ENCODE assay signal across 1 cellular context in genomic region chr14:23056257-23056955, GRCh38.
TF ChIP-seq lines count a peak whose summit lies in the region.

No MANE protein-coding gene starts in this region.

TF ChIP-seq in HepG2, 621 proteins besides CTCF, POLR2A, EP300 and RAD21 (continued from another document and continues in another):
- TF ChIP-seq, protein P1, sequence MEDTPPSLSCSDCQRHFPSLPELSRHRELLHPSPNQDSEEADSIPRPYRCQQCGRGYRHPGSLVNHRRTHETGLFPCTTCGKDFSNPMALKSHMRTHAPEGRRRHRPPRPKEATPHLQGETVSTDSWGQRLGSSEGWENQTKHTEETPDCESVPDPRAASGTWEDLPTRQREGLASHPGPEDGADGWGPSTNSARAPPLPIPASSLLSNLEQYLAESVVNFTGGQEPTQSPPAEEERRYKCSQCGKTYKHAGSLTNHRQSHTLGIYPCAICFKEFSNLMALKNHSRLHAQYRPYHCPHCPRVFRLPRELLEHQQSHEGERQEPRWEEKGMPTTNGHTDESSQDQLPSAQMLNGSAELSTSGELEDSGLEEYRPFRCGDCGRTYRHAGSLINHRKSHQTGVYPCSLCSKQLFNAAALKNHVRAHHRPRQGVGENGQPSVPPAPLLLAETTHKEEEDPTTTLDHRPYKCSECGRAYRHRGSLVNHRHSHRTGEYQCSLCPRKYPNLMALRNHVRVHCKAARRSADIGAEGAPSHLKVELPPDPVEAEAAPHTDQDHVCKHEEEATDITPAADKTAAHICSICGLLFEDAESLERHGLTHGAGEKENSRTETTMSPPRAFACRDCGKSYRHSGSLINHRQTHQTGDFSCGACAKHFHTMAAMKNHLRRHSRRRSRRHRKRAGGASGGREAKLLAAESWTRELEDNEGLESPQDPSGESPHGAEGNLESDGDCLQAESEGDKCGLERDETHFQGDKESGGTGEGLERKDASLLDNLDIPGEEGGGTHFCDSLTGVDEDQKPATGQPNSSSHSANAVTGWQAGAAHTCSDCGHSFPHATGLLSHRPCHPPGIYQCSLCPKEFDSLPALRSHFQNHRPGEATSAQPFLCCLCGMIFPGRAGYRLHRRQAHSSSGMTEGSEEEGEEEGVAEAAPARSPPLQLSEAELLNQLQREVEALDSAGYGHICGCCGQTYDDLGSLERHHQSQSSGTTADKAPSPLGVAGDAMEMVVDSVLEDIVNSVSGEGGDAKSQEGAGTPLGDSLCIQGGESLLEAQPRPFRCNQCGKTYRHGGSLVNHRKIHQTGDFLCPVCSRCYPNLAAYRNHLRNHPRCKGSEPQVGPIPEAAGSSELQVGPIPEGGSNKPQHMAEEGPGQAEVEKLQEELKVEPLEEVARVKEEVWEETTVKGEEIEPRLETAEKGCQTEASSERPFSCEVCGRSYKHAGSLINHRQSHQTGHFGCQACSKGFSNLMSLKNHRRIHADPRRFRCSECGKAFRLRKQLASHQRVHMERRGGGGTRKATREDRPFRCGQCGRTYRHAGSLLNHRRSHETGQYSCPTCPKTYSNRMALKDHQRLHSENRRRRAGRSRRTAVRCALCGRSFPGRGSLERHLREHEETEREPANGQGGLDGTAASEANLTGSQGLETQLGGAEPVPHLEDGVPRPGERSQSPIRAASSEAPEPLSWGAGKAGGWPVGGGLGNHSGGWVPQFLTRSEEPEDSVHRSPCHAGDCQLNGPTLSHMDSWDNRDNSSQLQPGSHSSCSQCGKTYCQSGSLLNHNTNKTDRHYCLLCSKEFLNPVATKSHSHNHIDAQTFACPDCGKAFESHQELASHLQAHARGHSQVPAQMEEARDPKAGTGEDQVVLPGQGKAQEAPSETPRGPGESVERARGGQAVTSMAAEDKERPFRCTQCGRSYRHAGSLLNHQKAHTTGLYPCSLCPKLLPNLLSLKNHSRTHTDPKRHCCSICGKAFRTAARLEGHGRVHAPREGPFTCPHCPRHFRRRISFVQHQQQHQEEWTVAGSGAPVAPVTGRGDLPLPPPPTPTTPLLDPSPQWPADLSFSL (CRISPR knock-in tag; IDR thresholded peaks at IDR 0.05), result no peak
- TF ChIP-seq SYNCRIP (IDR thresholded peaks at IDR 0.05; ENCODE audit: insufficient read depth, low read depth, low read length) (no peak), ISL2 (CRISPR knock-in tag; IDR thresholded peaks at IDR 0.05) (no peak), ZNF7 (CRISPR knock-in tag; IDR thresholded peaks at IDR 0.05) (no peak), ZNF879 (CRISPR knock-in tag; IDR thresholded peaks at IDR 0.05) (no peak), ZNF557 (CRISPR knock-in tag; IDR thresholded peaks at IDR 0.05) (no peak), KAT8 (CRISPR knock-in tag; IDR thresholded peaks at IDR 0.05) (peak; percentile 63; the same call in 1 of the 2 replicates), TFDP1 (CRISPR knock-in tag; IDR thresholded peaks at IDR 0.05; ENCODE audit: borderline replicate concordance) (peak; percentile 67; the same call in 1 of the 2 replicates), MTF2 (CRISPR knock-in tag; IDR thresholded peaks at IDR 0.05; ENCODE audit: borderline replicate concordance) (no peak), ZNF567 (CRISPR knock-in tag; IDR thresholded peaks at IDR 0.05; ENCODE audit: borderline replicate concordance) (peak; percentile 90; the same call in 1 of the 2 replicates), NR1H2 (CRISPR knock-in tag; IDR thresholded peaks at IDR 0.05; ENCODE audit: borderline replicate concordance, low read depth) (no peak), TARDBP (CRISPR knock-in tag; IDR thresholded peaks at IDR 0.05) (peak; percentile 11; the same call in 1 of the 2 replicates), PRMT3 (CRISPR knock-in tag; IDR thresholded peaks at IDR 0.05; ENCODE audit: borderline replicate concordance, low read depth) (peak; percentile 80), RFXANK (CRISPR knock-in tag; IDR thresholded peaks at IDR 0.05) (peak; percentile 61; the same call in 1 of the 2 replicates), IKZF1 (IDR thresholded peaks at IDR 0.05) (no peak), ZMYM2 (CRISPR knock-in tag; IDR thresholded peaks at IDR 0.05) (no peak), REPIN1 (CRISPR knock-in tag; IDR thresholded peaks at IDR 0.05; ENCODE audit: borderline replicate concordance, low read depth) (peak; percentile 26; the same call in 1 of the 2 replicates), SNRNP70 (IDR thresholded peaks at IDR 0.05; ENCODE audit: low read depth, low read length) (no peak), PLRG1 (conservative IDR thresholded peaks at IDR 0.05) (no peak), RCOR2 (CRISPR knock-in tag; IDR thresholded peaks at IDR 0.05) (no peak), SMAD3 (CRISPR knock-in tag; IDR thresholded peaks at IDR 0.05) (peak; percentile 79; the same call in 1 of the 2 replicates), MED1 (CRISPR knock-in tag; IDR thresholded peaks at IDR 0.05) (no peak), U2AF1 (optimal IDR thresholded peaks at IDR 0.05; ENCODE audit: low read depth, low read length) (no peak), ELF4 (CRISPR knock-in tag; IDR thresholded peaks at IDR 0.05; ENCODE audit: borderline replicate concordance) (no peak), FOXP1 (IDR thresholded peaks at IDR 0.05) (no peak), FOXP1 (CRISPR knock-in tag; IDR thresholded peaks at IDR 0.05) (no peak), KMT2A (CRISPR knock-in tag; IDR thresholded peaks at IDR 0.05) (peak; percentile 61; the same call in 1 of the 2 replicates), PHF21A (CRISPR knock-in tag; IDR thresholded peaks at IDR 0.05) (no peak), SMYD3 (CRISPR knock-in tag; IDR thresholded peaks at IDR 0.05) (no peak), ZNF367 (CRISPR knock-in tag; IDR thresholded peaks at IDR 0.05; ENCODE audit: borderline replicate concordance) (no peak), SAFB2 (CRISPR knock-in tag; IDR thresholded peaks at IDR 0.05; ENCODE audit: borderline replicate concordance, low read depth) (no peak), ZFP36L1 (CRISPR knock-in tag; IDR thresholded peaks at IDR 0.05) (no peak), KDM3A (CRISPR knock-in tag; IDR thresholded peaks at IDR 0.05; ENCODE audit: low read depth) (no peak; the same call in 1 of the 2 replicates), TSC22D2 (CRISPR knock-in tag; IDR thresholded peaks at IDR 0.05; ENCODE audit: borderline replicate concordance) (peak; percentile 87; the same call in 1 of the 2 replicates), ZNF781 (CRISPR knock-in tag; IDR thresholded peaks at IDR 0.05; ENCODE audit: borderline replicate concordance, not compliant biosample characterization) (no peak)
- TF ChIP-seq, protein P2, sequence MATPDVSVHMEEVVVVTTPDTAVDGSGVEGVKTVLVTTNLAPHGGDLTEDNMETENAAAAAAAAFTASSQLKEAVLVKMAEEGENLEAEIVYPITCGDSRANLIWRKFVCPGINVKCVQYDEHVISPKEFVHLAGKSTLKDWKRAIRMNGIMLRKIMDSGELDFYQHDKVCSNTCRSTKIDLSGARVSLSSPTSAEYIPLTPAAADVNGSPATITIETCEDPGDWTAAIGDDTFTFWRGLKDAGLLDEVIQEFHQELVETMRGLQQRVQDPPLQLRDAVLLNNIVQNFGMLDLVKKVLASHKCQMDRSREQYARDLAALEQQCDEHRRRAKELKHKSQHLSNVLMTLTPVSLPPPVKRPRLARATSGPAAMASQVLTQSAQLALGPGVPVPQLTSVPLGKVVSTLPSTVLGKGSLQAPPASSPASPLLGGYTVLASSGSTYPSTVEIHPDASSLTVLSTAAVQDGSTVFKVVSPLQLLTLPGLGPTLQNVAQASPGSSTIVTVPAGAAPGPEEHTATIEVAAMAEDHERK (CRISPR knock-in tag; IDR thresholded peaks at IDR 0.05; ENCODE audit: low read depth), result no peak
- TF ChIP-seq, protein P3, sequence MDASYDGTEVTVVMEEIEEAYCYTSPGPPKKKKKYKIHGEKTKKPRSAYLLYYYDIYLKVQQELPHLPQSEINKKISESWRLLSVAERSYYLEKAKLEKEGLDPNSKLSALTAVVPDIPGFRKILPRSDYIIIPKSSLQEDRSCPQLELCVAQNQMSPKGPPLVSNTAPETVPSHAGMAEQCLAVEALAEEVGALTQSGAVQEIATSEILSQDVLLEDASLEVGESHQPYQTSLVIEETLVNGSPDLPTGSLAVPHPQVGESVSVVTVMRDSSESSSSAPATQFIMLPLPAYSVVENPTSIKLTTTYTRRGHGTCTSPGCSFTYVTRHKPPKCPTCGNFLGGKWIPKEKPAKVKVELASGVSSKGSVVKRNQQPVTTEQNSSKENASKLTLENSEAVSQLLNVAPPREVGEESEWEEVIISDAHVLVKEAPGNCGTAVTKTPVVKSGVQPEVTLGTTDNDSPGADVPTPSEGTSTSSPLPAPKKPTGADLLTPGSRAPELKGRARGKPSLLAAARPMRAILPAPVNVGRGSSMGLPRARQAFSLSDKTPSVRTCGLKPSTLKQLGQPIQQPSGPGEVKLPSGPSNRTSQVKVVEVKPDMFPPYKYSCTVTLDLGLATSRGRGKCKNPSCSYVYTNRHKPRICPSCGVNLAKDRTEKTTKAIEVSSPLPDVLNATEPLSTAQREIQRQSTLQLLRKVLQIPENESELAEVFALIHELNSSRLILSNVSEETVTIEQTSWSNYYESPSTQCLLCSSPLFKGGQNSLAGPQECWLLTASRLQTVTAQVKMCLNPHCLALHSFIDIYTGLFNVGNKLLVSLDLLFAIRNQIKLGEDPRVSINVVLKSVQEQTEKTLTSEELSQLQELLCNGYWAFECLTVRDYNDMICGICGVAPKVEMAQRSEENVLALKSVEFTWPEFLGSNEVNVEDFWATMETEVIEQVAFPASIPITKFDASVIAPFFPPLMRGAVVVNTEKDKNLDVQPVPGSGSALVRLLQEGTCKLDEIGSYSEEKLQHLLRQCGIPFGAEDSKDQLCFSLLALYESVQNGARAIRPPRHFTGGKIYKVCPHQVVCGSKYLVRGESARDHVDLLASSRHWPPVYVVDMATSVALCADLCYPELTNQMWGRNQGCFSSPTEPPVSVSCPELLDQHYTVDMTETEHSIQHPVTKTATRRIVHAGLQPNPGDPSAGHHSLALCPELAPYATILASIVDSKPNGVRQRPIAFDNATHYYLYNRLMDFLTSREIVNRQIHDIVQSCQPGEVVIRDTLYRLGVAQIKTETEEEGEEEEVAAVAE (CRISPR knock-in tag; IDR thresholded peaks at IDR 0.05; ENCODE audit: borderline replicate concordance), result no peak
- TF ChIP-seq, protein P4, sequence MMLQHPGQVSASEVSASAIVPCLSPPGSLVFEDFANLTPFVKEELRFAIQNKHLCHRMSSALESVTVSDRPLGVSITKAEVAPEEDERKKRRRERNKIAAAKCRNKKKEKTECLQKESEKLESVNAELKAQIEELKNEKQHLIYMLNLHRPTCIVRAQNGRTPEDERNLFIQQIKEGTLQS (CRISPR knock-in tag; IDR thresholded peaks at IDR 0.05), result no peak
- TF ChIP-seq, protein P5, sequence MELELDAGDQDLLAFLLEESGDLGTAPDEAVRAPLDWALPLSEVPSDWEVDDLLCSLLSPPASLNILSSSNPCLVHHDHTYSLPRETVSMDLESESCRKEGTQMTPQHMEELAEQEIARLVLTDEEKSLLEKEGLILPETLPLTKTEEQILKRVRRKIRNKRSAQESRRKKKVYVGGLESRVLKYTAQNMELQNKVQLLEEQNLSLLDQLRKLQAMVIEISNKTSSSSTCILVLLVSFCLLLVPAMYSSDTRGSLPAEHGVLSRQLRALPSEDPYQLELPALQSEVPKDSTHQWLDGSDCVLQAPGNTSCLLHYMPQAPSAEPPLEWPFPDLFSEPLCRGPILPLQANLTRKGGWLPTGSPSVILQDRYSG (CRISPR knock-in tag; IDR thresholded peaks at IDR 0.05), result no peak
- TF ChIP-seq, protein P6, sequence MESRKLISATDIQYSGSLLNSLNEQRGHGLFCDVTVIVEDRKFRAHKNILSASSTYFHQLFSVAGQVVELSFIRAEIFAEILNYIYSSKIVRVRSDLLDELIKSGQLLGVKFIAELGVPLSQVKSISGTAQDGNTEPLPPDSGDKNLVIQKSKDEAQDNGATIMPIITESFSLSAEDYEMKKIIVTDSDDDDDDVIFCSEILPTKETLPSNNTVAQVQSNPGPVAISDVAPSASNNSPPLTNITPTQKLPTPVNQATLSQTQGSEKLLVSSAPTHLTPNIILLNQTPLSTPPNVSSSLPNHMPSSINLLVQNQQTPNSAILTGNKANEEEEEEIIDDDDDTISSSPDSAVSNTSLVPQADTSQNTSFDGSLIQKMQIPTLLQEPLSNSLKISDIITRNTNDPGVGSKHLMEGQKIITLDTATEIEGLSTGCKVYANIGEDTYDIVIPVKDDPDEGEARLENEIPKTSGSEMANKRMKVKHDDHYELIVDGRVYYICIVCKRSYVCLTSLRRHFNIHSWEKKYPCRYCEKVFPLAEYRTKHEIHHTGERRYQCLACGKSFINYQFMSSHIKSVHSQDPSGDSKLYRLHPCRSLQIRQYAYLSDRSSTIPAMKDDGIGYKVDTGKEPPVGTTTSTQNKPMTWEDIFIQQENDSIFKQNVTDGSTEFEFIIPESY (CRISPR knock-in tag; IDR thresholded peaks at IDR 0.05), result 0 out of 2 replicates have a peak, but pooled peaks have one; percentile 57
- TF ChIP-seq, protein P7, sequence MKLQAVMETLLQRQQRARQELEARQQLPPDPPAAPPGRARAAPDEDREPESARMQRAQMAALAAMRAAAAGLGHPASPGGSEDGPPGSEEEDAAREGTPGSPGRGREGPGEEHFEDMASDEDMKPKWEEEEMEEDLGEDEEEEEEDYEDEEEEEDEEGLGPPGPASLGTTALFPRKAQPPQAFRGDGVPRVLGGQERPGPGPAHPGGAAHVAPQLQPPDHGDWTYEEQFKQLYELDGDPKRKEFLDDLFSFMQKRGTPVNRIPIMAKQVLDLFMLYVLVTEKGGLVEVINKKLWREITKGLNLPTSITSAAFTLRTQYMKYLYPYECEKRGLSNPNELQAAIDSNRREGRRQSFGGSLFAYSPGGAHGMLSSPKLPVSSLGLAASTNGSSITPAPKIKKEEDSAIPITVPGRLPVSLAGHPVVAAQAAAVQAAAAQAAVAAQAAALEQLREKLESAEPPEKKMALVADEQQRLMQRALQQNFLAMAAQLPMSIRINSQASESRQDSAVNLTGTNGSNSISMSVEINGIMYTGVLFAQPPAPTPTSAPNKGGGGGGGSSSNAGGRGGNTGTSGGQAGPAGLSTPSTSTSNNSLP (IDR thresholded peaks at IDR 0.05; ENCODE audit: low read depth, low read length), result no peak
- TF ChIP-seq, protein P8, sequence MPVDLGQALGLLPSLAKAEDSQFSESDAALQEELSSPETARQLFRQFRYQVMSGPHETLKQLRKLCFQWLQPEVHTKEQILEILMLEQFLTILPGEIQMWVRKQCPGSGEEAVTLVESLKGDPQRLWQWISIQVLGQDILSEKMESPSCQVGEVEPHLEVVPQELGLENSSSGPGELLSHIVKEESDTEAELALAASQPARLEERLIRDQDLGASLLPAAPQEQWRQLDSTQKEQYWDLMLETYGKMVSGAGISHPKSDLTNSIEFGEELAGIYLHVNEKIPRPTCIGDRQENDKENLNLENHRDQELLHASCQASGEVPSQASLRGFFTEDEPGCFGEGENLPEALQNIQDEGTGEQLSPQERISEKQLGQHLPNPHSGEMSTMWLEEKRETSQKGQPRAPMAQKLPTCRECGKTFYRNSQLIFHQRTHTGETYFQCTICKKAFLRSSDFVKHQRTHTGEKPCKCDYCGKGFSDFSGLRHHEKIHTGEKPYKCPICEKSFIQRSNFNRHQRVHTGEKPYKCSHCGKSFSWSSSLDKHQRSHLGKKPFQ (CRISPR knock-in tag; IDR thresholded peaks at IDR 0.05; ENCODE audit: insufficient replicate concordance), result no peak
- TF ChIP-seq, protein P9, sequence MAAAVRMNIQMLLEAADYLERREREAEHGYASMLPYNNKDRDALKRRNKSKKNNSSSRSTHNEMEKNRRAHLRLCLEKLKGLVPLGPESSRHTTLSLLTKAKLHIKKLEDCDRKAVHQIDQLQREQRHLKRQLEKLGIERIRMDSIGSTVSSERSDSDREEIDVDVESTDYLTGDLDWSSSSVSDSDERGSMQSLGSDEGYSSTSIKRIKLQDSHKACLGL (CRISPR knock-in tag; IDR thresholded peaks at IDR 0.05), result no peak
